18 cellular contexts compared by ENCODE assay signal in the genomic region with DNA sequence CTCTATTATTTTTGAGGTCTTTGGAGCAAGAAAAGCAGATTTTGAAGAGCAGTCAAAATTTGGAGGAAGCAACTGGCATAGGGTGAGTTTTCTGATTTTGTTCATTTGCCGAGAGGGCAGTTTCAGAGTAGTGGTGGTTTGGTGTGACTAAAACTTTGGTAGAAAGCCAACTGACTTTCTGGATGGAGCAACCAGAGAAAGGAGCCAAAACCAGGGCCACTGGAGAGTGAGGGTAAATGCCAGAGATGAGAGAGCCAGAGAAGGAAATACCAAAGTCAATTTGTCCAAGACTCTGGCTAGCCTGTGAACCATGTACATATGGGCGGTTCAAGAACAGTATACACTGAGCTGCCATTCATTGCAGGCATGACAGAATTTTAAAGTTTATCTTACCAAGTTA. TPM values are rescaled to one million over a fixed set of nuclear protein-coding genes. Genes with fewer than 3 reads are reported as not detected.
DNase-seq lines count a peak whose midpoint lies in the region; ATAC-seq and TF ChIP-seq lines count a peak whose summit lies in the region.
"Had no signal": no experiment of that assay in that cellular context is flagged by ENCODE, and none has a peak within 500 bp of the region (broad histone marks: within the 10 kb centered on the region; RNA-seq: fewer than 3 reads in every experiment).

No MANE protein-coding gene starts in this region.

- H4K20me1 ChIP-seq in fibroblast of lung (ENCODE audit: control insufficient read depth, extremely low read depth, insufficient read depth, low read length), result no peaks in the 10 kb centered on the region
- H4K20me1 ChIP-seq: BLaER1 had no signal

- H3K4me1 ChIP-seq in fibroblast of lung (ENCODE audit: control insufficient read depth, extremely low read depth, insufficient read depth, low read length), result no peaks in the 10 kb centered on the region
- H3K4me1 ChIP-seq: BLaER1 had no signal

- H3K9me3 ChIP-seq in fibroblast of lung (ENCODE audit: control insufficient read depth, insufficient read depth, low read depth, low read length), result no peaks in the 10 kb centered on the region

- H3K36me3 ChIP-seq in fibroblast of lung (ENCODE audit: control insufficient read depth, insufficient read depth, low read length), result no peaks in the 10 kb centered on the region
- H3K36me3 ChIP-seq: BLaER1, tibial artery had no signal

- TF ChIP-seq CTCF in fibroblast of lung (conservative IDR thresholded peaks at IDR 0.05 in 1 of 2, IDR thresholded peaks at IDR 0.05 in 1 of 2; ENCODE audit: low read depth in 1 of 2, low read length in 2 of 2), result no peak

- H3K4me3 ChIP-seq in fibroblast of lung (replicated peaks in 1 of 4; ENCODE audit: control extremely low read depth in 1 of 4, insufficient read depth in 1 of 4, low read depth in 3 of 4, low read length in 4 of 4), result no peak overlapping the region
- H3K4me3 ChIP-seq in skeletal muscle cell (ENCODE audit: low read depth, low read length), result no peak overlapping the region
- H3K4me3 ChIP-seq: BLaER1, tibial artery had no signal

- H3K27me3 ChIP-seq in fibroblast of lung (ENCODE audit: control insufficient read depth, insufficient read depth, low read length), result no peaks in the 10 kb centered on the region
- H3K27me3 ChIP-seq: BLaER1, tibial artery had no signal

- H3K27ac ChIP-seq in fibroblast of lung (ENCODE audit: insufficient read depth, low read length), result no peak overlapping the region
- H3K27ac ChIP-seq: BLaER1, HL-60, tibial artery had no signal

- no peaks in the 10 kb centered on the region for H3K79me2 ChIP-seq in fibroblast of lung (ENCODE audit: control insufficient read depth, insufficient read depth, low read length)

- no peak overlapping the region for H2AFZ ChIP-seq in fibroblast of lung (ENCODE audit: low read length)

- no peak overlapping the region for H3K9ac ChIP-seq in fibroblast of lung (ENCODE audit: insufficient read depth, low read length)
- H3K9ac ChIP-seq: BLaER1 had no signal

- ATAC-seq in HG02981 (IDR thresholded peaks at IDR 0.05; ENCODE audit: unreplicated experiment), result no peak
- no peak for ATAC-seq in GM19351 (IDR thresholded peaks at IDR 0.05; ENCODE audit: unreplicated experiment)
- ATAC-seq: activated naive CD4-positive, alpha-beta T cell treated with anti-CD3 and anti-CD28 coated beads, Interleukin-2, amount 50 U/mL, for 72 hours; stimulated activated memory B cell treated with anti-CD40 and anti-IgM and Interleukin-4, amounts not matched to agents 10 μg/mL and 1 μg/mL and 100 μg/mL, for 72 hours had no signal

- no peak overlapping the region for H3K4me2 ChIP-seq in fibroblast of lung (ENCODE audit: extremely low read depth, insufficient read depth, low read length)
- H3K4me2 ChIP-seq: BLaER1 had no signal

- DNase-seq in GM04503 (ENCODE audit: low read depth) (peak; percentile 67), RPMI7951 (ENCODE audit: low read depth) (peak; percentile 86), fibroblast of lung (ENCODE audit: low read depth in 2 of 2) (peak; percentile 64 to 73), skeletal muscle cell (ENCODE audit: low read depth) (peak; percentile 30), NCI-H2107 treated with DMSO at 0.1 percent for 48 hours (lab: John Stamatoyannopoulos, UW; ENCODE audit: unreplicated experiment) (no peak)
- no peak for DNase-seq in stimulated activated CD8-positive, alpha-beta memory T cell treated with anti-CD3 and anti-CD28 coated beads, Interleukin-4, amount 100 ng/mL, for 48 hours
- DNase-seq: activated CD4-positive, alpha-beta T cell treated with anti-CD3 and anti-CD28 coated beads, Interleukin-2, amount 50 U/mL, for 4 hours; activated T-cell treated with anti-CD3 and anti-CD28 coated beads, Interleukin-2, amount 50 U/mL, for 1 hour; KG1; NCI-H1436; NCI-H2227 treated with DMSO at 0.1 percent for 48 hours had no signal

RNA-seq across cellular contexts. Expression of gene ZBTB24, which starts 40.5 kb away (rescaled TPM):
- total RNA-seq in RPMI7951 (2014; rRNA removed; shearing (Covaris generic)), result 7.9 and 8.4 TPM in 2 replicates
- 8.0 and 8.6 TPM in 2 replicates for total RNA-seq in fibroblast of lung
- polyA plus RNA-seq in fibroblast of lung, result 4.4 and 5.0 TPM in 2 replicates
- polyA plus RNA-seq in fibroblast of lung (2012), result 3.6 and 3.9 TPM in 2 replicates
- polyA minus RNA-seq in fibroblast of lung (ENCODE audit: low replicate concordance), result 2.3 and 5.1 TPM in 2 replicates

Comparison
In these comparisons a context has a peak if more than half of its experiments do, and no peak if none do; other contexts are left out.
1. DNase-seq: peak in GM04503 (single experiment), RPMI7951 (single experiment), fibroblast of lung (2 of 2) and skeletal muscle cell (single experiment); none in NCI-H2107 treated with DMSO at 0.1 percent for 48 hours (single experiment) and stimulated activated CD8-positive, alpha-beta memory T cell treated with anti-CD3 and anti-CD28 coated beads, Interleukin-4, amount 100 ng/mL, for 48 hours (single experiment).